ENCODE assay signal across 8 cellular contexts in the genomic region with DNA sequence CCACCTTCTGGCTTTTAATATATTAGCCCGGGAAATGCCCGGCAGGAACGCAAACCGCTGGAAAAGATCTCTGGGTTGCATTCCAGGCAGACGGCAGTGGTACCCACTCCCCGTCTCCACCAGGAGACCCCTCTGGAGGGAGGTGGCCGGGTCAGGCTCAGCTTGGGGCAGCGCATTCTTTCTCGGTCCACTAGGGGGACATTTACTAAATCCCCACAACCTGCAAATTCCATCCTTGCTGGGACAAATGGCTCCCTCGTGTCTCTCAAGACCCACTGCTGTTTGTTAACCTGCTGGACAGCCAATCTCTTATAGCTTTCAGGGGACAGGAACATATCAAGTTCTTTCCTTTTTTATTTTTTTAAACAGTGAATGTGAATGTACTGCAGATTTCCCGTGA. TPM values are rescaled to one million over a fixed set of nuclear protein-coding genes. Genes with fewer than 3 reads are reported as not detected.
DNase-seq lines count a peak whose midpoint lies in the region; ATAC-seq and TF ChIP-seq lines count a peak whose summit lies in the region.

No MANE protein-coding gene starts in this region.

- H3K36me3 ChIP-seq in DOHH2 (ENCODE audit: control insufficient read depth, low read length) = no peaks in the 10 kb centered on the region
- H3K36me3 ChIP-seq in mammary epithelial cell (ENCODE audit: insufficient read depth, low read length) = no peaks in the 10 kb centered on the region
- no peaks in the 10 kb centered on the region for H3K36me3 ChIP-seq in naive thymus-derived CD4-positive, alpha-beta T cell (ENCODE audit: control insufficient read depth in 2 of 3, insufficient read depth in 3 of 3, low read length in 3 of 3)

- in situ Hi-C loops in KBM-7 (cut with MboI; ENCODE audit: low pct_unique_long_range_greater_than_20kb, low sequenced_read_pairs) (no loop called here), mammary epithelial cell (cut with MboI; ENCODE audit: low sequenced_read_pairs in 2 of 2) (no loop called here)

- H3K4me1 Mint-ChIP-seq in naive thymus-derived CD4-positive, alpha-beta T cell = peaks cover 21 to 61% (median 53%) of the 10 kb centered on the region in 7 donors

- H3K4me3 ChIP-seq in DOHH2 (ENCODE audit: low read length) = no peak overlapping the region
- H3K4me3 ChIP-seq in mammary epithelial cell (replicated peaks in 1 of 3; ENCODE audit: insufficient read depth in 1 of 3, low read depth in 2 of 3, low read length in 3 of 3) = no peak overlapping the region
- H3K4me3 ChIP-seq in naive thymus-derived CD4-positive, alpha-beta T cell (ENCODE audit: low read length) = no peak overlapping the region

- peak overlapping the region in 6 of 9 donors; percentile 54 to 97 (median 89) for H3K27ac Mint-ChIP-seq in naive thymus-derived CD4-positive, alpha-beta T cell

- H3K27me3 ChIP-seq in DOHH2 (ENCODE audit: control insufficient read depth, low read length) = peaks cover 10% of the 10 kb centered on the region
- no peaks in the 10 kb centered on the region for H3K27me3 ChIP-seq in mammary epithelial cell (ENCODE audit: insufficient read depth, low read length)
- no peaks in the 10 kb centered on the region for H3K27me3 ChIP-seq in naive thymus-derived CD4-positive, alpha-beta T cell (ENCODE audit: control insufficient read depth in 2 of 2, insufficient read depth in 2 of 2, low read length in 2 of 2)

- no peak for ATAC-seq in naive thymus-derived CD4-positive, alpha-beta T cell
- ATAC-seq in GM18511 (IDR thresholded peaks at IDR 0.05; ENCODE audit: unreplicated experiment) (no peak), GM18520 (IDR thresholded peaks at IDR 0.05; ENCODE audit: unreplicated experiment) (no peak)

- POLR2A ChIA-PET in naive thymus-derived CD4-positive, alpha-beta T cell (lab: Charles Lee) = interaction anchor here (0.9 to 1.8 kb wide), 2 partner anchors 20 to 23 kb away, joined by 3 to 6 read pairs; no protein-coding TSS in a partner anchor

- dilution Hi-C loops in mammary epithelial cell (cut with HindIII; ENCODE audit: low sequenced_read_pairs) = no loop called here

- H3K27me3 Mint-ChIP-seq in naive thymus-derived CD4-positive, alpha-beta T cell = peaks cover 0 to 2% (median 0%) of the 10 kb centered on the region in 5 donors

- TF ChIP-seq CTCF in DOHH2 (IDR thresholded peaks at IDR 0.05; ENCODE audit: low read depth, low read length, poor library complexity, severe bottlenecking) (peak; percentile 84), mammary epithelial cell (conservative IDR thresholded peaks at IDR 0.05 in 1 of 2, IDR thresholded peaks at IDR 0.05 in 1 of 2; ENCODE audit: extremely low read depth in 1 of 2, insufficient read depth in 1 of 2, low read depth in 1 of 2, low read length in 2 of 2) (peak; percentile 9 to 34)

- intact Hi-C loops in mammary epithelial cell (cut with micrococcal nuclease) = no loop called here
- intact Hi-C loops in naive thymus-derived CD4-positive, alpha-beta T cell (cut with micrococcal nuclease) = no loop called here

- no peaks in the 10 kb centered on the region for H4K20me1 ChIP-seq in DOHH2 (ENCODE audit: control insufficient read depth, insufficient read depth, low read depth, low read length)
- no peaks in the 10 kb centered on the region for H4K20me1 ChIP-seq in mammary epithelial cell (ENCODE audit: insufficient read depth, low read length)

- no peak overlapping the region for H2AFZ ChIP-seq in mammary epithelial cell (ENCODE audit: low read depth, low read length)

- H3K27ac ChIP-seq in DOHH2 (ENCODE audit: low read depth, low read length) = no peak overlapping the region
- no peak overlapping the region for H3K27ac ChIP-seq in mammary epithelial cell (ENCODE audit: insufficient read depth, low read depth, low read length)
- no peak overlapping the region for H3K27ac ChIP-seq in naive thymus-derived CD4-positive, alpha-beta T cell (ENCODE audit: low read depth, low read length)

- H3K9ac ChIP-seq in mammary epithelial cell (ENCODE audit: insufficient read depth, low read length) = no peak overlapping the region

- H3K4me3 Mint-ChIP-seq in naive thymus-derived CD4-positive, alpha-beta T cell = peak overlapping the region in 3 of 10 donors; percentile 3 to 69 (median 56)

- no peaks in the 10 kb centered on the region for H3K9me3 Mint-ChIP-seq in naive thymus-derived CD4-positive, alpha-beta T cell

- H3K9me2 ChIP-seq in DOHH2 (replicated peaks; ENCODE audit: control insufficient read depth, low read length) = no peaks in the 10 kb centered on the region

- no peaks in the 10 kb centered on the region for H3K9me3 ChIP-seq in DOHH2 (ENCODE audit: control insufficient read depth, insufficient read depth, low read length)
- H3K9me3 ChIP-seq in mammary epithelial cell (replicated peaks; ENCODE audit: insufficient read depth, low read length) = peaks cover 5% of the 10 kb centered on the region
- H3K9me3 ChIP-seq in naive thymus-derived CD4-positive, alpha-beta T cell (ENCODE audit: control insufficient read depth in 2 of 3, low read length in 3 of 3) = no peaks in the 10 kb centered on the region

- peak; percentile 53 for DNase-seq in KBM-7
- DNase-seq in mammary epithelial cell = no peak
- DNase-seq in naive thymus-derived CD4-positive, alpha-beta T cell = peak in 1 of 9 donors; percentile 19
- DNase-seq in activated gamma-delta T cell treated with Interleukin-2 at 50 U/mL for 16 hours = no peak
- DNase-seq in KG1 (lab: John Stamatoyannopoulos, UW) = no peak

- peaks cover 10% of the 10 kb centered on the region for H3F3A ChIP-seq in DOHH2 (ENCODE audit: control insufficient read depth, insufficient read depth)

- CTCF ChIA-PET in mammary epithelial cell (lab: Charles Lee; ENCODE audit: low non-redundant PET) = no interaction called here
- CTCF ChIA-PET in naive thymus-derived CD4-positive, alpha-beta T cell (lab: Charles Lee) = interaction anchor here (0.9 to 1.7 kb wide), 7 partner anchors 20 to 226 kb away, joined by 3 to 7 read pairs (median 5); no protein-coding TSS in a partner anchor

- H3K79me2 ChIP-seq in DOHH2 (ENCODE audit: control insufficient read depth, low read length) (no peaks in the 10 kb centered on the region), mammary epithelial cell (ENCODE audit: insufficient read depth, low read length) (no peaks in the 10 kb centered on the region)

- BruUV-seq in mammary epithelial cell (replicated peaks; lab: Mats Ljungman, UMichigan) = no TSS peak

- peaks cover 0 to 5% (median 0%) of the 10 kb centered on the region in 5 donors for H3K36me3 Mint-ChIP-seq in naive thymus-derived CD4-positive, alpha-beta T cell

- peaks cover 30% of the 10 kb centered on the region for H3K4me1 ChIP-seq in DOHH2 (ENCODE audit: control insufficient read depth, low read length)
- no peaks in the 10 kb centered on the region for H3K4me1 ChIP-seq in mammary epithelial cell (ENCODE audit: insufficient read depth, low read length)
- H3K4me1 ChIP-seq in naive thymus-derived CD4-positive, alpha-beta T cell (ENCODE audit: control insufficient read depth in 2 of 2, insufficient read depth in 2 of 2, low read length in 2 of 2) = peaks cover 52 to 55% of the 10 kb centered on the region in 2 donors

- H3K4me2 ChIP-seq in DOHH2 (ENCODE audit: low read length) (no peak overlapping the region), mammary epithelial cell (ENCODE audit: insufficient read depth, low read depth, low read length) (no peak overlapping the region)

- 46% methylated on average over 11 of the region's 11 CpGs for WGBS in mammary epithelial cell (ENCODE audit: low coverage, missing lambda C conversion rate)

RNA-seq across cellular contexts. Expression of a gene that starts 45.8 kb away (rescaled TPM):
- total RNA-seq in mammary epithelial cell = 1 to 10 TPM in 1 of 2 donors, under 1 TPM in 1; 0.33 to 2.2 TPM
- polyA plus RNA-seq in mammary epithelial cell = 3.1 TPM
- polyA minus RNA-seq in mammary epithelial cell = 1.4 TPM
- 100 to 1,000 TPM; 112 to 136 (median 118) TPM for total RNA-seq in naive thymus-derived CD4-positive, alpha-beta T cell
- polyA plus RNA-seq in naive thymus-derived CD4-positive, alpha-beta T cell = 10 to 100 TPM; 13.3 to 44.5 TPM

Comparison
In these comparisons a context has a peak if more than half of its experiments do, and no peak if none do; other contexts are left out.
1. RNA of a gene that starts 45.8 kb away (total RNA-seq): 112 to 136 TPM in naive thymus-derived CD4-positive, alpha-beta T cell; 0.33 to 2.2 TPM in mammary epithelial cell; every median in the first group is over 10 times any median in the second.